Comparison of ENCODE assay signal across 8 cellular contexts in the genomic region with DNA sequence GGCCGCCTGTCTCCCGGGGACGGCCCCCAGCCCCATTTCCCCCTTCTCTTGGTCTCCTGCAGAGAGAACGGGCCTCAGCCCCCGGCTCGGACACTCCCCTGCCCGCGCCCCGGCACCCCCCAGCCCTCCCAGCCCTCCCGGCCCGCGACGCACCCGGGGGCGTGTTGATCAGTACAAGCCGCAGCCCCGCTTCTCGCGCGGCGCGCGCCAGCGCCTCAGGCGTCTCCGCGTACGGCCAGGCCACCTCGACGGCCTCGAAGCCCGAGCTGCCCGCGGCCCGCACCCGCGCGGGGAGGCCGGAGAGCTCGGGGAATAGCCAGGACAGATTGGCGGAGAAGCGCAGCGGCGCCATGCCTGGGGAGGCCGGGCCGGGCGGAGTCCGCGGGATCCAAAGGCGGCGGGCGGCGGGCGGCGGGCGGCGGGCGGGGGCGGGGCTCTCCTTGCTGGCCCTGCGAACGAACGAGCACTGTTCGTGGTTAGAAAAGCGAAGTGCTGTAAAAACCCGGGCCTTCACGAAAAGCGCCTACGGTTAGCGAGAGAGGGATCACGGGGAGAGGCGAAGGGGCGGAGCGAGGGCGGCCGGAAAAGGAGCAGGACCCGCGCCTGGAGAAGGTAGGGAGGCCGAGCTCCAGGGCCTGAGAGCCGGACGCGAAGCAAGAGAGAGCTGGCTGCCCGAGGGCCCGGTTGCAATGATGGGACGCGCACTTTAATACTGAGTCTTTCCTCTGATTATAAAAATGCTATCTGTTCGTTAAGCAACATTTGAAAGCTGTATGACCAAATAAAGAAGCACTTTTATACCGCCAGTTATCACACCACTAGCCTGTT. TPM values are rescaled to one million over a fixed set of nuclear protein-coding genes. Genes with fewer than 3 reads are reported as not detected.
DNase-seq lines count a peak whose midpoint lies in the region; ATAC-seq and TF ChIP-seq lines count a peak whose summit lies in the region.

A gene with protein sequence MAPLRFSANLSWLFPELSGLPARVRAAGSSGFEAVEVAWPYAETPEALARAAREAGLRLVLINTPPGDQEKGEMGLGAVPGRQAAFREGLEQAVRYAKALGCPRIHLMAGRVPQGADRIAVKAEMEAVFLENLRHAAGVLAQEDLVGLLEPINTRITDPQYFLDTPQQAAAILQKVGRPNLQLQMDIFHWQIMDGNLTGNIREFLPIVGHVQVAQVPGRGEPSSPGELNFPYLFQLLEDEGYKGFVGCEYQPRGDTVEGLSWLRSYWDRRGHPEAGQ (minus strand): TSS at position 490 of the 828 bp plus-strand sequence. CDS start 138 bp downstream, at position 352.

- peak; percentile 83 for DNase-seq in GM13976 (ENCODE audit: low spot score)
- peak; percentile 70 for DNase-seq in NCI-H1048 (lab: John Stamatoyannopoulos, UW)
- peak in 4 of 5 experiments; percentile 51 to 92 (median 54) for DNase-seq in T-helper 2 cell
- DNase-seq in anterior cingulate cortex (lab: John Stamatoyannopoulos, UW), result peak in 56 of 58 donors; percentile 30 to 88 (median 72)
- peak; percentile 86 for DNase-seq in right atrium auricular region (ENCODE audit: low spot score)
- peak; percentile 81 for DNase-seq in prostate gland (ENCODE audit: low spot score)
- peak; percentile 92 for DNase-seq in ureter (ENCODE audit: low spot score)

- H3K27ac ChIP-seq in right atrium auricular region (peak within 1 kb of the TSS; percentile 92 to 93), prostate gland (peak within 1 kb of the TSS; percentile 93 to 94)

- H3K4me1 ChIP-seq in right atrium auricular region (peaks cover 0 to 20% of the 10 kb centered on the region in 2 donors), prostate gland (replicated peaks) (no peaks in the 10 kb centered on the region)

- no peaks in the 10 kb centered on the region for H3K27me3 ChIP-seq in right atrium auricular region
- H3K27me3 ChIP-seq in prostate gland (replicated peaks; ENCODE audit: insufficient read depth), result no peaks in the 10 kb centered on the region

- under 1% methylated on average over 43 of the region's 87 CpGs for WGBS in prostate gland

- in situ Hi-C loops in GM13976 (cut with MboI; ENCODE audit: low sequenced_read_pairs, unreplicated experiment), result no loop called here

- H3K36me3 ChIP-seq in right atrium auricular region (peaks cover 30% of the 10 kb centered on the region), prostate gland (peaks cover 0 to 3% of the 10 kb centered on the region in 2 donors)

- no peaks in the 10 kb centered on the region for H3K9me3 ChIP-seq in right atrium auricular region
- no peaks in the 10 kb centered on the region for H3K9me3 ChIP-seq in prostate gland

- intact Hi-C loops in prostate gland (cut with DNase I), result no loop called here

- TF ChIP-seq POLR2A in prostate gland (IDR thresholded peaks at IDR 0.05), result peak; percentile 56

- TF ChIP-seq CTCF in GM13976 (IDR thresholded peaks at IDR 0.05; ENCODE audit: borderline replicate concordance, control extremely low read depth, extremely low read depth, insufficient read depth, missing control alignments), result no peak
- TF ChIP-seq CTCF in right atrium auricular region (IDR thresholded peaks at IDR 0.05), result no peak
- TF ChIP-seq CTCF in prostate gland (IDR thresholded peaks at IDR 0.05), result no peak

- ATAC-seq in GM19351 (IDR thresholded peaks at IDR 0.05; ENCODE audit: unreplicated experiment), result no peak

- H3K4me3 ChIP-seq in right atrium auricular region, result peak within 1 kb of the TSS; percentile 53 to 68
- peak within 1 kb of the TSS; percentile 56 for H3K4me3 ChIP-seq in prostate gland

RNA-seq across cellular contexts. Expression of the gene that starts here (rescaled TPM):
- 10 to 100 TPM; 17.3 to 23.0 TPM for total RNA-seq in right atrium auricular region
- 100 to 1,000 TPM in 1 of 2 donors, 10 to 100 TPM in 1; 67.7 to 104 TPM for total RNA-seq in prostate gland
- 50.9 TPM for total RNA-seq in ureter
